In the genomic region with DNA sequence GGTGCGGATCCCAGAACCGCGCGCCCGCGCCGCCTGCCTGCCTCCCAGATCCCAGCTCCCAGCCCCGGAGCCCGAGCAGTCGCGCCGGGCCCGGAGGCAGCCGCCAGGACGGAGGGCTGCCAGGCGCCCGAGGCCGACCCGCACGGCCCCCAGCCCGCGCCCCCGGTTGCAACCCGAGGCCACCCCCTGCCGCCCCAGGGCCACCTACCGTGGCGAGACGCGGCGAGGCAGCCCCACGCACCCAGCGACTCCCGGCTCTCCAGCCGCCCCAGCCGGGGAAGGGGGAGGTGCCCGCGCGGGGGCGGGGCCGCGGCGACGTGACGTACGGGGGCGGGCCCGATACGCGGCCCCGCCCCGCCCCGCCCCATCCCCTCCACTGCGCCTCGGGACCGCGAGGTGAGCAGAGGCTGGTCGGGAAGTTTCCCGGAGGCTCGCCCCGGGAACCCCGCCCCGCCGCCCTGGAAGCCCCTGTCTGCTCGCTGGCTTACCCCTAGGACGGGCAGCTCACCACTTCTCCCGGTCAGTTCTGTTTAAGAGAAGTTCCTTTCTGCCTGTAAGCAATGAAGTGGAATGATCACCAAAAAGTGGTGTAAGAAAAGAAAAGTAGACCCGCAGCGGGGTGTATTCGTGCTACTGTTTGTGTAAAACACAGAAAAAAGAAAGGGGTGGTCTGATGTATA, we compare ENCODE assay signal across 8 cellular contexts. TPM values are rescaled to one million over a fixed set of nuclear protein-coding genes. Genes with fewer than 3 reads are reported as not detected.
DNase-seq lines count a peak whose midpoint lies in the region; ATAC-seq and TF ChIP-seq lines count a peak whose summit lies in the region.

A gene (minus strand): TSS at position 288 of the 680 bp plus-strand sequence. CDS start 48,502 bp downstream, outside the sequence.

- peaks cover 66% of the 10 kb centered on the region for H3K4me1 ChIP-seq in DOHH2 (ENCODE audit: control insufficient read depth, low read length)
- H3K4me1 ChIP-seq in left ventricle myocardium inferior, result peaks cover 56% of the 10 kb centered on the region
- no peaks in the 10 kb centered on the region for H3K4me1 ChIP-seq in prostate gland (replicated peaks)
- peaks cover 31% of the 10 kb centered on the region for H3K4me1 ChIP-seq in upper lobe of right lung

- H3K4me2 ChIP-seq in DOHH2 (ENCODE audit: low read length), result peak within 1 kb of the TSS; percentile 95

- peak; percentile 92 for TF ChIP-seq POLR2A in prostate gland (IDR thresholded peaks at IDR 0.05)

- H3F3A ChIP-seq in DOHH2 (ENCODE audit: control insufficient read depth, insufficient read depth), result peaks cover 11% of the 10 kb centered on the region; the same call in 1 of the 2 replicates

- H3K36me3 ChIP-seq in DOHH2 (ENCODE audit: control insufficient read depth, low read length) (peaks cover 23% of the 10 kb centered on the region), KOPT-K1 (ENCODE audit: insufficient read depth, low read length) (peaks cover 8% of the 10 kb centered on the region), left ventricle myocardium inferior (no peaks in the 10 kb centered on the region), prostate gland (no peaks in the 10 kb centered on the region), upper lobe of right lung (no peaks in the 10 kb centered on the region)

- H3K9me2 ChIP-seq in DOHH2 (replicated peaks; ENCODE audit: control insufficient read depth, low read length), result no peaks in the 10 kb centered on the region

- intact Hi-C loops in T-helper 1 cell treated with Interleukin-12 subunit alpha and Interleukin-12 subunit beta and Interleukin-4 antibody, amounts not matched to agents 30 ng/mL and 1 ng/mL, for 36 hours (cut with micrococcal nuclease), result loop anchor here (1.0 to 5.0 kb wide), 9 partner anchors 11 to 1521 kb away; a partner anchor contains a TSS
- intact Hi-C loops in left ventricle myocardium inferior (cut with micrococcal nuclease) (loop anchor here (10.0 kb wide), 1 partner anchor 85 kb away; no protein-coding TSS in a partner anchor), prostate gland (cut with DNase I) (loop anchor here (5.0 kb wide), 1 partner anchor 108 kb away; a partner anchor contains a TSS), upper lobe of right lung (cut with DNase I) (no loop called here)

- peak within 1 kb of the TSS; percentile 92 for H3K4me3 ChIP-seq in DOHH2 (ENCODE audit: low read length)
- H3K4me3 ChIP-seq in left ventricle myocardium inferior, result peak within 1 kb of the TSS; percentile 98
- H3K4me3 ChIP-seq in prostate gland, result peak within 1 kb of the TSS; percentile 80 to 89
- peak within 1 kb of the TSS; percentile 88 for H3K4me3 ChIP-seq in upper lobe of right lung

- ATAC-seq in GM21619 (IDR thresholded peaks at IDR 0.05; ENCODE audit: unreplicated experiment) (peak; percentile 52), upper lobe of right lung (peak; percentile 96)

- no peaks in the 10 kb centered on the region for H3K9me3 ChIP-seq in DOHH2 (ENCODE audit: control insufficient read depth, insufficient read depth, low read length)
- no peaks in the 10 kb centered on the region for H3K9me3 ChIP-seq in KOPT-K1 (ENCODE audit: insufficient read depth, low read length, poor library complexity, severe bottlenecking)
- peaks cover 7% of the 10 kb centered on the region for H3K9me3 ChIP-seq in left ventricle myocardium inferior (replicated peaks)
- no peaks in the 10 kb centered on the region for H3K9me3 ChIP-seq in prostate gland
- H3K9me3 ChIP-seq in upper lobe of right lung, result no peaks in the 10 kb centered on the region

- TF ChIP-seq CTCF in DOHH2 (IDR thresholded peaks at IDR 0.05; ENCODE audit: low read depth, low read length, poor library complexity, severe bottlenecking), result no peak
- TF ChIP-seq CTCF in left ventricle myocardium inferior (IDR thresholded peaks at IDR 0.05; ENCODE audit: borderline replicate concordance), result peak; percentile 31
- TF ChIP-seq CTCF in prostate gland (IDR thresholded peaks at IDR 0.05), result peak in 1 of 4 experiments; percentile 2
- TF ChIP-seq CTCF in upper lobe of right lung (IDR thresholded peaks at IDR 0.05), result no peak

- H3K27me3 ChIP-seq in DOHH2 (ENCODE audit: control insufficient read depth, low read length) (no peaks in the 10 kb centered on the region), left ventricle myocardium inferior (ENCODE audit: low read depth) (no peaks in the 10 kb centered on the region), prostate gland (replicated peaks; ENCODE audit: insufficient read depth) (no peaks in the 10 kb centered on the region), upper lobe of right lung (no peaks in the 10 kb centered on the region)

- peak; percentile 52 for DNase-seq in amniotic epithelial cell (ENCODE audit: low read depth)
- DNase-seq in left ventricle myocardium inferior, result peak; percentile 80
- peak; percentile 76 for DNase-seq in prostate gland (ENCODE audit: low spot score)
- DNase-seq in upper lobe of right lung, result peak; percentile 90

- H4K20me1 ChIP-seq in DOHH2 (ENCODE audit: control insufficient read depth, insufficient read depth, low read depth, low read length), result peaks cover 7% of the 10 kb centered on the region; the same call in 1 of the 2 replicates

- H3K27ac ChIP-seq in DOHH2 (ENCODE audit: low read depth, low read length), result peak within 1 kb of the TSS; percentile 32; the same call in 1 of the 2 replicates
- H3K27ac ChIP-seq in KOPT-K1 (ENCODE audit: low read depth, low read length, poor library complexity, severe bottlenecking), result peak within 1 kb of the TSS; percentile 75
- H3K27ac ChIP-seq in left ventricle myocardium inferior (replicated peaks), result peak within 1 kb of the TSS; percentile 92
- peak within 1 kb of the TSS; percentile 80 for H3K27ac ChIP-seq in prostate gland
- H3K27ac ChIP-seq in upper lobe of right lung, result peak within 1 kb of the TSS; percentile 88

- peaks cover 50% of the 10 kb centered on the region for H3K79me2 ChIP-seq in DOHH2 (ENCODE audit: control insufficient read depth, low read length)

- 1% methylated on average over 19 of the region's 69 CpGs for WGBS in prostate gland

RNA-seq across cellular contexts. Expression of the gene that starts here (rescaled TPM):
- 74.8 and 82.1 TPM in 2 replicates for total RNA-seq in T-helper 1 cell treated with Interleukin-12 subunit alpha and Interleukin-12 subunit beta and Interleukin-4 antibody, amounts not matched to agents 30 ng/mL and 1 ng/mL, for 36 hours
- total RNA-seq in left ventricle myocardium inferior (28.5 TPM), prostate gland (100 to 1,000 TPM in 1 of 2 donors, 10 to 100 TPM in 1; 49.4 to 200 TPM), upper lobe of right lung (83.1 TPM)

Comparison
In these comparisons a context has a peak if more than half of its experiments do, and no peak if none do; other contexts are left out.
1. Peak in every context shown above with its lines: DNase-seq, ATAC-seq, H3K4me3 ChIP-seq and H3K27ac ChIP-seq.
2. H3K27ac ChIP-seq: peak in every context shown above with its lines; median percentile 92 in left ventricle myocardium inferior; 88 in upper lobe of right lung; 80 in prostate gland; 75 in KOPT-K1; 32 in DOHH2.